1 cellular context compared by ENCODE assay signal in genomic region chr2:48118895-48119294, GRCh38.
A peak's percentile ranks its signal among the peaks of the same experiment; 100 is the strongest.
TF ChIP-seq lines count a peak whose summit lies in the region.

No MANE protein-coding gene starts in this region.

TF ChIP-seq in K562, 482 proteins besides CTCF, POLR2A, EP300 and RAD21 (continued from another document):
- TF ChIP-seq ZNF449 (CRISPR knock-in tag; IDR thresholded peaks at IDR 0.05) (peak; percentile 85; the same call in 1 of the 2 replicates), RCOR1 (IDR thresholded peaks at IDR 0.05; ENCODE audit: borderline replicate concordance in 1 of 2, low read depth in 2 of 2, low read length in 2 of 2) (no peak), ZNF23 (CRISPR knock-in tag; IDR thresholded peaks at IDR 0.05) (no peak), HMGXB4 (CRISPR knock-in tag; IDR thresholded peaks at IDR 0.05) (no peak), BRF2 (IDR thresholded peaks at IDR 0.05; ENCODE audit: borderline replicate concordance, insufficient read depth, insufficient read length) (no peak), NR2F6 (CRISPR knock-in tag; IDR thresholded peaks at IDR 0.05) (no peak), TAF7 (tag; IDR thresholded peaks at IDR 0.05) (peak; percentile 69; the same call in 1 of the 2 replicates)
- TF ChIP-seq, protein P1, sequence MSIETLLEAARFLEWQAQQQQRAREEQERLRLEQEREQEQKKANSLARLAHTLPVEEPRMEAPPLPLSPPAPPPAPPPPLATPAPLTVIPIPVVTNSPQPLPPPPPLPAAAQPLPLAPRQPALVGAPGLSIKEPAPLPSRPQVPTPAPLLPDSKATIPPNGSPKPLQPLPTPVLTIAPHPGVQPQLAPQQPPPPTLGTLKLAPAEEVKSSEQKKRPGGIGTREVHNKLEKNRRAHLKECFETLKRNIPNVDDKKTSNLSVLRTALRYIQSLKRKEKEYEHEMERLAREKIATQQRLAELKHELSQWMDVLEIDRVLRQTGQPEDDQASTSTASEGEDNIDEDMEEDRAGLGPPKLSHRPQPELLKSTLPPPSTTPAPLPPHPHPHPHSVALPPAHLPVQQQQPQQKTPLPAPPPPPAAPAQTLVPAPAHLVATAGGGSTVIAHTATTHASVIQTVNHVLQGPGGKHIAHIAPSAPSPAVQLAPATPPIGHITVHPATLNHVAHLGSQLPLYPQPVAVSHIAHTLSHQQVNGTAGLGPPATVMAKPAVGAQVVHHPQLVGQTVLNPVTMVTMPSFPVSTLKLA (conservative IDR thresholded peaks at IDR 0.05) = no peak
- TF ChIP-seq, protein P2, sequence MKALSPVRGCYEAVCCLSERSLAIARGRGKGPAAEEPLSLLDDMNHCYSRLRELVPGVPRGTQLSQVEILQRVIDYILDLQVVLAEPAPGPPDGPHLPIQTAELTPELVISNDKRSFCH (CRISPR knock-in tag; IDR thresholded peaks at IDR 0.05) = no peak
- TF ChIP-seq, protein P2 (tag; IDR thresholded peaks at IDR 0.05) = peak; percentile 79; the same call in 1 of the 2 replicates
